In the genomic region with DNA sequence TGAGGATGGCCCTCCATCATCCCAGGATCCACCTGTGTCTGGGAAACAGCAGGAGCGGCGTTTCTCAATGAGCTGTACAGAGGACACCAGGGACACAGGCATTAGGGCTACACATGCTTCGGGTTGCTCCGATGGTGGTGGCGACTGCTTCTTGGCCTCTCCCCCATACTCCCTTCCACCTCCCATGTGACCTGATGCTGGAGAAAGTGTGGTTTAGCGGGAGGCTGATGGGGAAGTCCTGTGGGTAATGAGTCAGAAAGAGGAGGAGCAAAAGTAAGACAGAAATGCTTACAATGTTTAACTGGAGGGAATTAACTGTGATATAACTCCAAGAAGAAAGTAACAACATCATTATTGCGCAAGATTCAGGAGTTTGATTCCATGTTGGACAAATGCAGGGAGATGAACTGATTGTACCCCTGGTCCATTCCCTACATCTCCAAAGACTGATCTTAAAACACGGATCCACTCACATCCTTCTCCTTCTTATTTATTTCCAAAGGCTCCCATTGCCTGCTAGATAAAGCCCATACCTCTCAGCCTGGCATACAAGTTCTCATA, we compare ENCODE assay signal across 8 cellular contexts.
A peak's percentile ranks its signal among the peaks of the same experiment; 100 is the strongest.
DNase-seq lines count a peak whose midpoint lies in the region; ATAC-seq lines count a peak whose summit lies in the region.

No MANE protein-coding gene starts in this region.

- no peak overlapping the region for H3K27ac Mint-ChIP-seq in activated T-helper 2 cell treated with anti-CD3 and anti-CD28 coated beads, Interferon-gamma antibody, Interleukin-2, Interleukin-4, amounts not matched to agents 10 μg/mL and 5 μg/mL and 100 μg/mL, durations not matched to agents 14 hours and 24 hours and 36 hours

- DNase-seq in activated CD8-positive, alpha-beta memory T cell treated with anti-CD3 and anti-CD28 coated beads, Interleukin-2, amount 50 U/mL, for 48 hours = peak; percentile 56
- no peak for DNase-seq in activated CD8-positive, alpha-beta memory T cell treated with anti-CD3 and anti-CD28 coated beads for 24 hours
- peak; percentile 35 for DNase-seq in activated T-helper 2 cell treated with anti-CD3 and anti-CD28 coated beads, Interferon-gamma antibody, Interleukin-2, Interleukin-4, amounts not matched to agents 10 μg/mL and 5 μg/mL and 100 μg/mL, durations not matched to agents 14 hours and 24 hours and 36 hours (ENCODE audit: low spot score)
- DNase-seq in stimulated activated CD8-positive, alpha-beta memory T cell treated with anti-CD3 and anti-CD28 coated beads, Interleukin-4, amount 100 ng/mL, for 48 hours = peak; percentile 46
- DNase-seq in NCI-H2107 (lab: John Stamatoyannopoulos, UW) (no peak), SHP77 treated with DMSO at 0.1 percent for 48 hours (lab: John Stamatoyannopoulos, UW) (no peak)

- no peak overlapping the region for H3K4me3 Mint-ChIP-seq in activated T-helper 2 cell treated with anti-CD3 and anti-CD28 coated beads, Interferon-gamma antibody, Interleukin-2, Interleukin-4, amounts not matched to agents 10 μg/mL and 5 μg/mL and 100 μg/mL, durations not matched to agents 14 hours and 24 hours and 36 hours (ENCODE audit: low read depth)

- H3K4me1 Mint-ChIP-seq in activated T-helper 2 cell treated with anti-CD3 and anti-CD28 coated beads, Interferon-gamma antibody, Interleukin-2, Interleukin-4, amounts not matched to agents 10 μg/mL and 5 μg/mL and 100 μg/mL, durations not matched to agents 14 hours and 24 hours and 36 hours (ENCODE audit: low read depth) = peaks cover 20% of the 10 kb centered on the region

- H3K27me3 Mint-ChIP-seq in activated T-helper 2 cell treated with anti-CD3 and anti-CD28 coated beads, Interferon-gamma antibody, Interleukin-2, Interleukin-4, amounts not matched to agents 10 μg/mL and 5 μg/mL and 100 μg/mL, durations not matched to agents 14 hours and 24 hours and 36 hours (ENCODE audit: low read depth) = peaks cover 14% of the 10 kb centered on the region

- no peaks in the 10 kb centered on the region for H3K36me3 Mint-ChIP-seq in activated T-helper 2 cell treated with anti-CD3 and anti-CD28 coated beads, Interferon-gamma antibody, Interleukin-2, Interleukin-4, amounts not matched to agents 10 μg/mL and 5 μg/mL and 100 μg/mL, durations not matched to agents 14 hours and 24 hours and 36 hours (ENCODE audit: low read depth)

- intact Hi-C loops in activated T-helper 2 cell treated with anti-CD3 and anti-CD28 coated beads, Interferon-gamma antibody, Interleukin-2, Interleukin-4, amounts not matched to agents 10 μg/mL and 5 μg/mL and 100 μg/mL, durations not matched to agents 14 hours and 24 hours and 36 hours (cut with micrococcal nuclease) = no loop called here

- H3K9me3 Mint-ChIP-seq in activated T-helper 2 cell treated with anti-CD3 and anti-CD28 coated beads, Interferon-gamma antibody, Interleukin-2, Interleukin-4, amounts not matched to agents 10 μg/mL and 5 μg/mL and 100 μg/mL, durations not matched to agents 14 hours and 24 hours and 36 hours = no peaks in the 10 kb centered on the region

- peak; percentile 73 for ATAC-seq in HG03469 (IDR thresholded peaks at IDR 0.05; ENCODE audit: unreplicated experiment)
- ATAC-seq in HG02938 (IDR thresholded peaks at IDR 0.05; ENCODE audit: unreplicated experiment) = no peak

Comparison
In these comparisons a context has a peak if more than half of its experiments do, and no peak if none do; other contexts are left out.
1. DNase-seq: peak in activated CD8-positive, alpha-beta memory T cell treated with anti-CD3 and anti-CD28 coated beads, Interleukin-2, amount 50 U/mL, for 48 hours (single experiment), activated T-helper 2 cell treated with anti-CD3 and anti-CD28 coated beads, Interferon-gamma antibody, Interleukin-2, Interleukin-4, amounts not matched to agents 10 μg/mL and 5 μg/mL and 100 μg/mL, durations not matched to agents 14 hours and 24 hours and 36 hours (single experiment) and stimulated activated CD8-positive, alpha-beta memory T cell treated with anti-CD3 and anti-CD28 coated beads, Interleukin-4, amount 100 ng/mL, for 48 hours (single experiment); none in activated CD8-positive, alpha-beta memory T cell treated with anti-CD3 and anti-CD28 coated beads for 24 hours (single experiment), NCI-H2107 (single experiment) and SHP77 treated with DMSO at 0.1 percent for 48 hours (single experiment).